Comparison of ENCODE assay signal across 7 cellular contexts in the genomic region with DNA sequence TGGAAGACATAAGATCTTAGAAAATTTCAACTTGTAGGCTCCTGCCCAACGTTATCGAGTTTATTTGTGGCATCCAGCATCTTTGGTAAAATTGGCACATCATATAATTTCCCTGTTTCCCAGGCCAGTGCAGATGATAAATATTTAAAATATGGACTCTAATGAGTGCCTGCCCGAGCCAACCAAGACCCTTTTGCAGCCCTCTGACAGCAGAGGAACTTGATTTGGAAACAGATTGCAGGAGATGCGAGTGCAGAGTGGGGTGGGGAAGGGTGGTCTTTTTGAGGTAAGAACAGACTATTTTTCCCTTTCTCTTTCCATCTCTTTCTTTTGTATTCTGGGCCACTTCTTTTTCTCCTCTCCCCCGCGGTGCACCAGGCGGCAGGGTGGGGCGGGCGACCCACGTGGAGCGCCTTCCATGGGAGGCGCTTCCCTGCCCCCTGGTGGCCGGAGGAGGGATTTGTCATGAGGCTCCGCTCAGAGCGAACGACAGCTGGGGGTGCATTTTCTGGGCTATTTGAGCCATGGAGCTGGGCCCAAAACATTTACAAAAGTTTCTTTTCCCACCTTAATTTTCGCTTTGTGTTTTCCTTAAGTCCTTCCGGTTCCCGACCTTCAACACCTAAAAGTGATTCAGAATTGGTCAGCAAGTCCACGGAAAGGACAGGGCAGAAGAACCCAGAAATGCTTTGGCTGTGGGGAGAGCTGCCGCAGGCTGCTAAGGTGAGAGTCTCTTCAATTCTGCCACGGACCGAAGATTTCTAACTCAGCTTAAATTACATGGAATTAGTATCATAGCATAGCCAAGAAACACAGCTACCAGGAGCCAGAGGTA. TPM values are rescaled to one million over a fixed set of nuclear protein-coding genes. Genes with fewer than 3 reads are reported as not detected.
DNase-seq lines count a peak whose midpoint lies in the region; ATAC-seq and TF ChIP-seq lines count a peak whose summit lies in the region.

No MANE protein-coding gene starts in this region.

- intact Hi-C loops in left cardiac atrium (cut with DNase I) = loop anchor here in 1 of 2 donors (2.0 to 10.0 kb wide), 3 partner anchors 42 to 304 kb away; no protein-coding TSS in a partner anchor

- H3K27me3 ChIP-seq in H7 (ENCODE audit: control insufficient read depth, insufficient read depth, low read length) = no peaks in the 10 kb centered on the region

- H3K36me3 ChIP-seq in H7 (replicated peaks; ENCODE audit: control insufficient read depth, insufficient read depth, low read length) = no peaks in the 10 kb centered on the region; the same call in 1 of the 2 replicates

- H3K4me3 ChIP-seq in H7 (ENCODE audit: insufficient read depth, low read depth, low read length) (no peak overlapping the region), retinal pigment epithelial cell (ENCODE audit: low read length) (no peak overlapping the region)

- DNase-seq in H7 (peak; percentile 94), LoVo (ENCODE audit: low spot score) (peak; percentile 68), SW480 (ENCODE audit: low spot score) (peak; percentile 35), left cardiac atrium (peak; percentile 86), retinal pigment epithelial cell (ENCODE audit: low read depth) (no peak)
- DNase-seq in activated naive CD8-positive, alpha-beta T cell treated with anti-CD3 and anti-CD28 coated beads, Interleukin-2, amount 50 U/mL, for 16 hours (ENCODE audit: low read depth, low spot score) = peak; percentile 79

- ATAC-seq in left cardiac atrium = peak; percentile 94 to 96

- TF ChIP-seq CTCF in GM12872 (IDR thresholded peaks at IDR 0.05; ENCODE audit: insufficient read depth, low read depth, low read length) (peak; percentile 87), retinal pigment epithelial cell (conservative IDR thresholded peaks at IDR 0.05; ENCODE audit: low read depth, low read length) (peak; percentile 90)

RNA-seq across cellular contexts. Expression of a gene that starts 32.7 kb away (rescaled TPM):
- 11.5 and 15.0 TPM in 2 replicates for total RNA-seq in H7 (2014; rRNA removed; shearing (Covaris generic))
- total RNA-seq in left cardiac atrium = 10 to 100 TPM; 38.7 to 69.1 TPM
